In genomic region chr6:36597775-36598174, GRCh38 we compare ENCODE assay signal across 8 cellular contexts. TPM values are rescaled to one million over a fixed set of nuclear protein-coding genes. Genes with fewer than 3 reads are reported as not detected.
DNase-seq lines count a peak whose midpoint lies in the region; ATAC-seq and TF ChIP-seq lines count a peak whose summit lies in the region.
"Had no signal": no experiment of that assay in that cellular context is flagged by ENCODE, and none has a peak within 500 bp of the region (broad histone marks: within the 10 kb centered on the region; RNA-seq: fewer than 3 reads in every experiment).

No MANE protein-coding gene starts in this region.

- H3K9me2 ChIP-seq in hepatocyte (replicated peaks; ENCODE audit: insufficient read depth) = no peaks in the 10 kb centered on the region

- peaks cover 43% of the 10 kb centered on the region for H3K4me1 ChIP-seq in hepatocyte (ENCODE audit: insufficient read depth)
- peaks cover 37 to 51% (median 44%) of the 10 kb centered on the region in 3 donors for H3K4me1 ChIP-seq in skeletal muscle tissue (ENCODE audit: control insufficient read depth in 3 of 3, insufficient read depth in 3 of 3, low read length in 3 of 3)

- peaks cover 82% of the 10 kb centered on the region for H4K20me1 ChIP-seq in hepatocyte (ENCODE audit: insufficient read depth, poor library complexity, severe bottlenecking)

- peak overlapping the region; percentile 75 for H3K27ac Mint-ChIP-seq in activated CD8-positive, alpha-beta T cell treated with anti-CD3 and anti-CD28 coated beads for 36 hours

- H3K9me3 ChIP-seq in hepatocyte (ENCODE audit: low read depth) (no peaks in the 10 kb centered on the region), skeletal muscle tissue (ENCODE audit: control insufficient read depth in 3 of 3, low read length in 3 of 3) (no peaks in the 10 kb centered on the region)

- peak overlapping the region; percentile 94 for H3K4me2 ChIP-seq in hepatocyte

- no peak for ATAC-seq in activated CD8-positive, alpha-beta T cell treated with anti-CD3 and anti-CD28 coated beads for 36 hours
- ATAC-seq: HCT116 had no signal

- no peak for DNase-seq in HFF-Myc (ENCODE audit: extremely low read depth, low read depth)
- no peak for DNase-seq in activated CD8-positive, alpha-beta T cell treated with anti-CD3 and anti-CD28 coated beads for 36 hours
- DNase-seq in hepatocyte (ENCODE audit: low spot score) = no peak
- DNase-seq in NCI-H1417 (lab: John Stamatoyannopoulos, UW) = no peak
- no peak for DNase-seq in islet precursor cell
- no peak for DNase-seq in HEK293T (ENCODE audit: extremely low spot score)

- H3K36me3 Mint-ChIP-seq in activated CD8-positive, alpha-beta T cell treated with anti-CD3 and anti-CD28 coated beads for 36 hours (ENCODE audit: low read depth) = peaks cover 83% of the 10 kb centered on the region

- POLR2A ChIA-PET in activated CD8-positive, alpha-beta T cell treated with anti-CD3 and anti-CD28 coated beads for 36 hours (lab: Charles Lee) = interaction anchor here (0.6 to 8.9 kb wide), 20 partner anchors 10 to 578 kb away, joined by 3 to 139 read pairs (median 3); partner anchors contain the start of genes CDKN1A and MTCH1
- POLR2A ChIA-PET in HEK293T (lab: Yijun Ruan, JAX) = interaction anchor here (1.2 to 2.5 kb wide), 4 partner anchors 8 to 277 kb away, joined by 3 to 10 read pairs (median 4); partner anchors contain the start of gene PPIL1

- CTCF ChIA-PET in activated CD8-positive, alpha-beta T cell treated with anti-CD3 and anti-CD28 coated beads for 36 hours (lab: Charles Lee) = interaction anchor here (1.1 to 4.2 kb wide), 7 partner anchors 9 to 161 kb away, joined by 3 to 21 read pairs (median 9); no protein-coding TSS in a partner anchor
- CTCF ChIA-PET in HEK293T (lab: Yijun Ruan, JAX) = interaction anchor here (0.5 to 0.6 kb wide), 4 partner anchors 20 to 154 kb away, joined by 3 to 4 read pairs (median 4); no protein-coding TSS in a partner anchor

- H3K27me3 ChIP-seq in hepatocyte (no peaks in the 10 kb centered on the region), skeletal muscle tissue (ENCODE audit: control insufficient read depth in 3 of 3, insufficient read depth in 3 of 3, low read length in 3 of 3) (no peaks in the 10 kb centered on the region)

- H3K9me3 Mint-ChIP-seq in activated CD8-positive, alpha-beta T cell treated with anti-CD3 and anti-CD28 coated beads for 36 hours = no peaks in the 10 kb centered on the region

- peak overlapping the region; percentile 75 for H3K4me3 ChIP-seq in HFF-Myc (replicated peaks; ENCODE audit: low read depth, low read length)
- peak overlapping the region; percentile 92 for H3K4me3 ChIP-seq in hepatocyte
- peak overlapping the region; percentile 7 to 99 (median 51) for H3K4me3 ChIP-seq in skeletal muscle tissue (ENCODE audit: low read length in 3 of 3)

- peak overlapping the region in 1 of 3 donors; percentile 63 for H3K9ac ChIP-seq in skeletal muscle tissue (ENCODE audit: low read depth in 1 of 3, low read length in 3 of 3)

- TF ChIP-seq CTCF in HFF-Myc (IDR thresholded peaks at IDR 0.05; ENCODE audit: low read depth, low read length, missing control alignments) = no peak
- no peak for TF ChIP-seq CTCF in activated CD8-positive, alpha-beta T cell treated with anti-CD3 and anti-CD28 coated beads for 36 hours (IDR thresholded peaks at IDR 0.05)
- TF ChIP-seq CTCF in hepatocyte (IDR thresholded peaks at IDR 0.05; ENCODE audit: poor library complexity) = no peak

- no peak overlapping the region for H2AFZ ChIP-seq in hepatocyte

- peaks cover 85% of the 10 kb centered on the region for H3K79me2 ChIP-seq in hepatocyte

- no peaks in the 10 kb centered on the region for H3K27me3 Mint-ChIP-seq in activated CD8-positive, alpha-beta T cell treated with anti-CD3 and anti-CD28 coated beads for 36 hours

- H3K27ac ChIP-seq in hepatocyte = peak overlapping the region; percentile 8
- no peak overlapping the region for H3K27ac ChIP-seq in skeletal muscle tissue (ENCODE audit: low read depth, low read length)

- H3K4me3 Mint-ChIP-seq in activated CD8-positive, alpha-beta T cell treated with anti-CD3 and anti-CD28 coated beads for 36 hours = peak overlapping the region; percentile 86

- WGBS in hepatocyte (ENCODE audit: low lambda C conversion rate, missing lambda C conversion rate) = 20% methylated on average over 1 of the region's 1 CpG

- peaks cover 44% of the 10 kb centered on the region for H3K4me1 Mint-ChIP-seq in activated CD8-positive, alpha-beta T cell treated with anti-CD3 and anti-CD28 coated beads for 36 hours (ENCODE audit: low read depth)

- no peaks in the 10 kb centered on the region for H3K36me3 ChIP-seq in hepatocyte (replicated peaks; ENCODE audit: insufficient read depth, low read depth)
- peaks cover 40 to 51% (median 47%) of the 10 kb centered on the region in 3 donors for H3K36me3 ChIP-seq in skeletal muscle tissue (ENCODE audit: control insufficient read depth in 3 of 3, insufficient read depth in 3 of 3, low read length in 3 of 3)

- intact Hi-C loops in activated CD8-positive, alpha-beta T cell treated with anti-CD3 and anti-CD28 coated beads for 36 hours (cut with micrococcal nuclease) = loop anchor here (5.0 kb wide), 1 partner anchor 50 kb away; the partner anchor contains the start of gene STK38

TF ChIP-seq in HEK293T, 16 proteins besides CTCF, POLR2A, EP300 and RAD21:
- TF ChIP-seq SP1 (IDR thresholded peaks at IDR 0.05) = no peak
- no peak for TF ChIP-seq FOXA1 (IDR thresholded peaks at IDR 0.05)
- no peak for TF ChIP-seq BHLHE40 (IDR thresholded peaks at IDR 0.05; ENCODE audit: borderline replicate concordance)
- no peak for TF ChIP-seq L3MBTL2 (conservative IDR thresholded peaks at IDR 0.05)
- no peak for TF ChIP-seq ARNT (IDR thresholded peaks at IDR 0.05)
- no peak for TF ChIP-seq FOXM1 (IDR thresholded peaks at IDR 0.05; ENCODE audit: borderline replicate concordance)
- TF ChIP-seq HDGF (IDR thresholded peaks at IDR 0.05; ENCODE audit: borderline replicate concordance) = no peak
- no peak for TF ChIP-seq NFRKB (IDR thresholded peaks at IDR 0.05)
- no peak for TF ChIP-seq ELF4 (IDR thresholded peaks at IDR 0.05)
- no peak for TF ChIP-seq TARDBP (IDR thresholded peaks at IDR 0.05)
- TF ChIP-seq PKNOX1 (IDR thresholded peaks at IDR 0.05) = no peak
- TF ChIP-seq FOXK2 (IDR thresholded peaks at IDR 0.05) = no peak
- no peak for TF ChIP-seq LEF1 (IDR thresholded peaks at IDR 0.05; ENCODE audit: borderline replicate concordance)
- no peak for TF ChIP-seq CTBP1 (IDR thresholded peaks at IDR 0.05; ENCODE audit: borderline replicate concordance)
- no peak for TF ChIP-seq SUZ12 (IDR thresholded peaks at IDR 0.05)
- no peak for TF ChIP-seq ZNF384 (IDR thresholded peaks at IDR 0.05)

RNA-seq across cellular contexts. Expression of gene SRSF3, which starts 3.6 kb away (rescaled TPM):
- 100 to 1,000 TPM; 402 to 404 TPM for total RNA-seq in activated CD8-positive, alpha-beta T cell treated with anti-CD3 and anti-CD28 coated beads for 36 hours
- total RNA-seq in hepatocyte (115 and 135 TPM in 2 replicates), skeletal muscle tissue (144 TPM)
- polyA plus RNA-seq in hepatocyte = 190 and 192 TPM in 2 replicates

RNA-seq across cellular contexts. Expression of gene STK38, which starts 50.5 kb away (rescaled TPM):
- total RNA-seq in activated CD8-positive, alpha-beta T cell treated with anti-CD3 and anti-CD28 coated beads for 36 hours = 10 to 100 TPM; 22.9 to 23.4 TPM
- total RNA-seq in hepatocyte (37.9 and 39.1 TPM in 2 replicates), skeletal muscle tissue (16.2 TPM)
- 27.7 and 30.5 TPM in 2 replicates for polyA plus RNA-seq in hepatocyte
